17 cellular contexts compared by ENCODE assay signal in the genomic region with DNA sequence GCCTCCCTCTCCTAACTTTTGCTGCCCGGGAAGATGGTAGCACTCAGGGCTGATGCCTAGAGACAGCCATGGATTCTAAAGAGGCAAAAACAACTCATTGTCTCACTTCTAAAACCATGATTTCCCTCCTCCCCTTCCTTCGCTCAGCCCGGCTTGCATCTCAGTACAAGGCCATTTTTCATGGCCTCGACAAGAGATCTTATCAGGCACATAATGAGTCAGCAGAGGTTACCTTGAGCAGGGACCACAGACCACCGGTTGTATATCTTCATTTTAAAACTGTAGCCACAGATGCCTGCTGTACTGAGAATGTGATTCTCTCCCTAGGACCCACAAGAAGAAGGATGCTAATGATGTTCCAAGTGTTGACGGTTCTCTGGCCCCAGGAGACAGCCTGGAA.
DNase-seq lines count a peak whose midpoint lies in the region; ATAC-seq lines count a peak whose summit lies in the region.
"Had no signal": no experiment of that assay in that cellular context is flagged by ENCODE, and none has a peak within 500 bp of the region (broad histone marks: within the 10 kb centered on the region; RNA-seq: fewer than 3 reads in every experiment).

No MANE protein-coding gene starts in this region.

- no peaks in the 10 kb centered on the region for H3K4me1 Mint-ChIP-seq in stimulated activated naive CD8-positive, alpha-beta T cell treated with anti-CD3 and anti-CD28 coated beads, Interleukin-15, amount 100 ng/mL, for 72 hours
- H3K4me1 Mint-ChIP-seq: CD4-positive, alpha-beta memory T cell had no signal

- intact Hi-C loops in Right ventricle myocardium superior (cut with DNase I) = no loop called here

- H3K27me3 Mint-ChIP-seq in stimulated activated naive CD8-positive, alpha-beta T cell treated with anti-CD3 and anti-CD28 coated beads, Interleukin-15, amount 100 ng/mL, for 72 hours = peaks cover 8% of the 10 kb centered on the region

- no peak for DNase-seq in stimulated activated naive CD8-positive, alpha-beta T cell treated with anti-CD3 and anti-CD28 coated beads, Interleukin-15, amount 100 ng/mL, for 72 hours
- no peak for DNase-seq in stimulated activated naive CD8-positive, alpha-beta T cell treated with anti-CD3 and anti-CD28 coated beads, Interleukin-15, Interleukin-2, amounts not matched to agents 100 U/mL and 50 U/mL, for 24 hours
- peak; percentile 31 for DNase-seq in SK-N-DZ (ENCODE audit: low spot score)
- DNase-seq in islet precursor cell = peak; percentile 70
- DNase-seq in Right ventricle myocardium superior = no peak
- no peak for DNase-seq in activated CD4-positive, alpha-beta T cell treated with anti-CD3 and anti-CD28 coated beads, Interleukin-2, amount 50 U/mL, for 4 hours
- DNase-seq in middle frontal gyrus (ENCODE audit: extremely low spot score, low spot score) = no peak
- DNase-seq: C1 segment of cervical spinal cord; Calu3; CD4-positive, alpha-beta memory T cell; COR-L47; DMS53; DMS79 treated with DMSO at 0.1 percent for 48 hours; GF-D8; GOT3; H7; HCEC 1CT had no signal

- peak overlapping the region; percentile 27 to 67 for H3K27ac Mint-ChIP-seq in stimulated activated naive CD8-positive, alpha-beta T cell treated with anti-CD3 and anti-CD28 coated beads, Interleukin-15, amount 100 ng/mL, for 72 hours
- H3K27ac Mint-ChIP-seq: CD4-positive, alpha-beta memory T cell had no signal

- peaks cover 5 to 14% of the 10 kb centered on the region in 2 donors for H3K9me3 Mint-ChIP-seq in stimulated activated naive CD8-positive, alpha-beta T cell treated with anti-CD3 and anti-CD28 coated beads, Interleukin-15, amount 100 ng/mL, for 72 hours

- H3K4me3 Mint-ChIP-seq in stimulated activated naive CD8-positive, alpha-beta T cell treated with anti-CD3 and anti-CD28 coated beads, Interleukin-15, amount 100 ng/mL, for 72 hours = no peak overlapping the region
- H3K4me3 Mint-ChIP-seq: CD4-positive, alpha-beta memory T cell had no signal

- ATAC-seq in stimulated activated naive CD8-positive, alpha-beta T cell treated with anti-CD3 and anti-CD28 coated beads, Interleukin-15, amount 100 ng/mL, for 72 hours = no peak
- no peak for ATAC-seq in stimulated activated naive CD8-positive, alpha-beta T cell treated with anti-CD3 and anti-CD28 coated beads, Interleukin-15, Interleukin-2, amounts not matched to agents 100 U/mL and 50 U/mL, for 24 hours
- no peak for ATAC-seq in Right ventricle myocardium superior (ENCODE audit: poor library complexity)

Comparison
In these comparisons a context has a peak if more than half of its experiments do, and no peak if none do; other contexts are left out.
1. DNase-seq: peak in SK-N-DZ (single experiment) and islet precursor cell (single experiment); none in stimulated activated naive CD8-positive, alpha-beta T cell treated with anti-CD3 and anti-CD28 coated beads, Interleukin-15, amount 100 ng/mL, for 72 hours (0 of 2), stimulated activated naive CD8-positive, alpha-beta T cell treated with anti-CD3 and anti-CD28 coated beads, Interleukin-15, Interleukin-2, amounts not matched to agents 100 U/mL and 50 U/mL, for 24 hours (single experiment), Right ventricle myocardium superior (single experiment), activated CD4-positive, alpha-beta T cell treated with anti-CD3 and anti-CD28 coated beads, Interleukin-2, amount 50 U/mL, for 4 hours (0 of 2) and middle frontal gyrus (single experiment).